In the genomic region with DNA sequence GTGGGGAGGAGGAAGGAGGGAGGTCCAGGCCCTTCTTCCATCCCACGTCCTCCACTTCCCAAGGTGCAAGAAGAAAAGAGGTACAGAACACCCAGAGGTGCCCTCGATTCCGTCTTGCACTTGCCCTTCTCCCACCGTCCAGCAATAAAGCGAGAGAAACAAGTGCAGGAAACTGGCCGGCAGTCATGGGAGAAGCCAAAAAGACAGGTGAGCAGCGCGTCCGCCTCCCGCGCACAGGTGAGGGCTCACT, we compare ENCODE assay signal across 1 cellular context.
TF ChIP-seq lines count a peak whose summit lies in the region.

No MANE protein-coding gene starts in this region.

TF ChIP-seq in K562, 482 proteins besides CTCF, POLR2A, EP300 and RAD21 (continued from another document and continues in another):
- TF ChIP-seq, protein P1, sequence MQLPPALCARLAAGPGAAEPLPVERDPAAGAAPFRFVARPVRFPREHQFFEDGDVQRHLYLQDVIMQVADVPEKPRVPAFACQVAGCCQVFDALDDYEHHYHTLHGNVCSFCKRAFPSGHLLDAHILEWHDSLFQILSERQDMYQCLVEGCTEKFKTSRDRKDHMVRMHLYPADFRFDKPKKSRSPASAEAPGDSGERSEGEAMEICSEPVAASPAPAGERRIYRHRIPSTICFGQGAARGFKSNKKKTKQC (CRISPR knock-in tag; IDR thresholded peaks at IDR 0.05), result 0 out of 2 replicates have a peak, but pooled peaks have one; percentile 64
- TF ChIP-seq TARDBP (IDR thresholded peaks at IDR 0.05), result no peak
- TF ChIP-seq SETDB1 (IDR thresholded peaks at IDR 0.05; ENCODE audit: low read length), result no peak
- TF ChIP-seq, protein P2, sequence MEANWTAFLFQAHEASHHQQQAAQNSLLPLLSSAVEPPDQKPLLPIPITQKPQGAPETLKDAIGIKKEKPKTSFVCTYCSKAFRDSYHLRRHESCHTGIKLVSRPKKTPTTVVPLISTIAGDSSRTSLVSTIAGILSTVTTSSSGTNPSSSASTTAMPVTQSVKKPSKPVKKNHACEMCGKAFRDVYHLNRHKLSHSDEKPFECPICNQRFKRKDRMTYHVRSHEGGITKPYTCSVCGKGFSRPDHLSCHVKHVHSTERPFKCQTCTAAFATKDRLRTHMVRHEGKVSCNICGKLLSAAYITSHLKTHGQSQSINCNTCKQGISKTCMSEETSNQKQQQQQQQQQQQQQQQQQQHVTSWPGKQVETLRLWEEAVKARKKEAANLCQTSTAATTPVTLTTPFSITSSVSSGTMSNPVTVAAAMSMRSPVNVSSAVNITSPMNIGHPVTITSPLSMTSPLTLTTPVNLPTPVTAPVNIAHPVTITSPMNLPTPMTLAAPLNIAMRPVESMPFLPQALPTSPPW (CRISPR knock-in tag; IDR thresholded peaks at IDR 0.05), result no peak
- no peak for TF ChIP-seq MAZ (CRISPR knock-in tag; conservative IDR thresholded peaks at IDR 0.05 in 1 of 2, IDR thresholded peaks at IDR 0.05 in 1 of 2)
- 0 out of 4 replicates have a peak, but pooled peaks of 1 of the 2 experiments have one; percentile 33 for TF ChIP-seq SIN3A (IDR thresholded peaks at IDR 0.05; ENCODE audit: borderline replicate concordance in 2 of 2, control insufficient read depth in 1 of 2, low read depth in 2 of 2, low read length in 2 of 2)
- TF ChIP-seq THRAP3 (IDR thresholded peaks at IDR 0.05; ENCODE audit: borderline replicate concordance), result no peak
- no peak for TF ChIP-seq TFAM (CRISPR knock-in tag; conservative IDR thresholded peaks at IDR 0.05)
- TF ChIP-seq ZC3H11A (IDR thresholded peaks at IDR 0.05; ENCODE audit: low read depth, low read length), result no peak
- TF ChIP-seq FOSL1 (tag; conservative IDR thresholded peaks at IDR 0.05), result no peak
- TF ChIP-seq SMARCA4 (IDR thresholded peaks at IDR 0.05), result no peak
- TF ChIP-seq GTF2E2 (tag; IDR thresholded peaks at IDR 0.05), result peak; percentile 48; the same call in 1 of the 2 replicates
- TF ChIP-seq PCBP1 (IDR thresholded peaks at IDR 0.05; ENCODE audit: low read depth, low read length, poor library complexity, severe bottlenecking), result no peak
- TF ChIP-seq RFX1 (IDR thresholded peaks at IDR 0.05), result no peak
- peak; percentile 41; the same call in 1 of the 2 replicates for TF ChIP-seq ZNF263 (CRISPR knock-in tag; IDR thresholded peaks at IDR 0.05; ENCODE audit: borderline replicate concordance)
- TF ChIP-seq TBL1XR1 (IDR thresholded peaks at IDR 0.05; ENCODE audit: low read length in 2 of 2), result no peak
- TF ChIP-seq HIVEP1 (CRISPR knock-in tag; IDR thresholded peaks at IDR 0.05), result no peak
- TF ChIP-seq, protein P3, sequence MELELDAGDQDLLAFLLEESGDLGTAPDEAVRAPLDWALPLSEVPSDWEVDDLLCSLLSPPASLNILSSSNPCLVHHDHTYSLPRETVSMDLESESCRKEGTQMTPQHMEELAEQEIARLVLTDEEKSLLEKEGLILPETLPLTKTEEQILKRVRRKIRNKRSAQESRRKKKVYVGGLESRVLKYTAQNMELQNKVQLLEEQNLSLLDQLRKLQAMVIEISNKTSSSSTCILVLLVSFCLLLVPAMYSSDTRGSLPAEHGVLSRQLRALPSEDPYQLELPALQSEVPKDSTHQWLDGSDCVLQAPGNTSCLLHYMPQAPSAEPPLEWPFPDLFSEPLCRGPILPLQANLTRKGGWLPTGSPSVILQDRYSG (tag; conservative IDR thresholded peaks at IDR 0.05; ENCODE audit: low read depth), result no peak
- TF ChIP-seq NFRKB (IDR thresholded peaks at IDR 0.05; ENCODE audit: low read depth), result peak; percentile 59; the same call in 1 of the 2 replicates
- TF ChIP-seq SRF (CRISPR knock-in tag; IDR thresholded peaks at IDR 0.05), result no peak
- TF ChIP-seq SREBF1 (IDR thresholded peaks at IDR 0.05; ENCODE audit: borderline replicate concordance, low read depth, low read length), result no peak
- TF ChIP-seq ZC3H4 (CRISPR knock-in tag; IDR thresholded peaks at IDR 0.05; ENCODE audit: borderline replicate concordance), result no peak; the same call in 1 of the 2 replicates
- no peak for TF ChIP-seq CBFA2T2 (conservative IDR thresholded peaks at IDR 0.05)
- TF ChIP-seq RBM22 (IDR thresholded peaks at IDR 0.05; ENCODE audit: low read depth, low read length, poor library complexity, severe bottlenecking), result no peak
- no peak for TF ChIP-seq CSDE1 (IDR thresholded peaks at IDR 0.05)
- no peak for TF ChIP-seq NUFIP1 (IDR thresholded peaks at IDR 0.05; ENCODE audit: partially characterized antibody)
- TF ChIP-seq PHB (CRISPR knock-in tag; IDR thresholded peaks at IDR 0.05), result no peak
- TF ChIP-seq SMAD2 (IDR thresholded peaks at IDR 0.05; ENCODE audit: low read depth, low read length), result no peak
- no peak for TF ChIP-seq NR2C2 (CRISPR knock-in tag; IDR thresholded peaks at IDR 0.05)
- 0 out of 2 replicates have a peak, but pooled peaks have one; percentile 19 for TF ChIP-seq NR2C2 (tag; IDR thresholded peaks at IDR 0.05)
- TF ChIP-seq, protein P4, sequence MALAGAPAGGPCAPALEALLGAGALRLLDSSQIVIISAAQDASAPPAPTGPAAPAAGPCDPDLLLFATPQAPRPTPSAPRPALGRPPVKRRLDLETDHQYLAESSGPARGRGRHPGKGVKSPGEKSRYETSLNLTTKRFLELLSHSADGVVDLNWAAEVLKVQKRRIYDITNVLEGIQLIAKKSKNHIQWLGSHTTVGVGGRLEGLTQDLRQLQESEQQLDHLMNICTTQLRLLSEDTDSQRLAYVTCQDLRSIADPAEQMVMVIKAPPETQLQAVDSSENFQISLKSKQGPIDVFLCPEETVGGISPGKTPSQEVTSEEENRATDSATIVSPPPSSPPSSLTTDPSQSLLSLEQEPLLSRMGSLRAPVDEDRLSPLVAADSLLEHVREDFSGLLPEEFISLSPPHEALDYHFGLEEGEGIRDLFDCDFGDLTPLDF (CRISPR knock-in tag; IDR thresholded peaks at IDR 0.05), result no peak
- no peak for TF ChIP-seq ZNF507 (tag; conservative IDR thresholded peaks at IDR 0.05)
- TF ChIP-seq SLC30A9 (CRISPR knock-in tag; IDR thresholded peaks at IDR 0.05), result no peak
- TF ChIP-seq, protein P5, sequence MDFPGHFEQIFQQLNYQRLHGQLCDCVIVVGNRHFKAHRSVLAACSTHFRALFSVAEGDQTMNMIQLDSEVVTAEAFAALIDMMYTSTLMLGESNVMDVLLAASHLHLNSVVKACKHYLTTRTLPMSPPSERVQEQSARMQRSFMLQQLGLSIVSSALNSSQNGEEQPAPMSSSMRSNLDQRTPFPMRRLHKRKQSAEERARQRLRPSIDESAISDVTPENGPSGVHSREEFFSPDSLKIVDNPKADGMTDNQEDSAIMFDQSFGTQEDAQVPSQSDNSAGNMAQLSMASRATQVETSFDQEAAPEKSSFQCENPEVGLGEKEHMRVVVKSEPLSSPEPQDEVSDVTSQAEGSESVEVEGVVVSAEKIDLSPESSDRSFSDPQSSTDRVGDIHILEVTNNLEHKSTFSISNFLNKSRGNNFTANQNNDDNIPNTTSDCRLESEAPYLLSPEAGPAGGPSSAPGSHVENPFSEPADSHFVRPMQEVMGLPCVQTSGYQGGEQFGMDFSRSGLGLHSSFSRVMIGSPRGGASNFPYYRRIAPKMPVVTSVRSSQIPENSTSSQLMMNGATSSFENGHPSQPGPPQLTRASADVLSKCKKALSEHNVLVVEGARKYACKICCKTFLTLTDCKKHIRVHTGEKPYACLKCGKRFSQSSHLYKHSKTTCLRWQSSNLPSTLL (IDR thresholded peaks at IDR 0.05), result no peak
- TF ChIP-seq SMARCB1 (IDR thresholded peaks at IDR 0.05; ENCODE audit: insufficient read length, low read depth), result no peak
- no peak for TF ChIP-seq ELF4 (CRISPR knock-in tag; IDR thresholded peaks at IDR 0.05)
- TF ChIP-seq SRSF3 (IDR thresholded peaks at IDR 0.05; ENCODE audit: insufficient read depth, low read length), result no peak
- no peak for TF ChIP-seq MEF2A (IDR thresholded peaks at IDR 0.05; ENCODE audit: control insufficient read depth, low read depth, low read length)
- TF ChIP-seq ELF2 (CRISPR knock-in tag; IDR thresholded peaks at IDR 0.05), result no peak
- no peak for TF ChIP-seq TCFL5 (CRISPR knock-in tag; conservative IDR thresholded peaks at IDR 0.05)
- no peak for TF ChIP-seq HDGF (IDR thresholded peaks at IDR 0.05)
- TF ChIP-seq TAF1 (IDR thresholded peaks at IDR 0.05; ENCODE audit: control insufficient read depth, extremely low read depth, insufficient read depth, low read length, severe bottlenecking), result no peak
- TF ChIP-seq, protein P6, sequence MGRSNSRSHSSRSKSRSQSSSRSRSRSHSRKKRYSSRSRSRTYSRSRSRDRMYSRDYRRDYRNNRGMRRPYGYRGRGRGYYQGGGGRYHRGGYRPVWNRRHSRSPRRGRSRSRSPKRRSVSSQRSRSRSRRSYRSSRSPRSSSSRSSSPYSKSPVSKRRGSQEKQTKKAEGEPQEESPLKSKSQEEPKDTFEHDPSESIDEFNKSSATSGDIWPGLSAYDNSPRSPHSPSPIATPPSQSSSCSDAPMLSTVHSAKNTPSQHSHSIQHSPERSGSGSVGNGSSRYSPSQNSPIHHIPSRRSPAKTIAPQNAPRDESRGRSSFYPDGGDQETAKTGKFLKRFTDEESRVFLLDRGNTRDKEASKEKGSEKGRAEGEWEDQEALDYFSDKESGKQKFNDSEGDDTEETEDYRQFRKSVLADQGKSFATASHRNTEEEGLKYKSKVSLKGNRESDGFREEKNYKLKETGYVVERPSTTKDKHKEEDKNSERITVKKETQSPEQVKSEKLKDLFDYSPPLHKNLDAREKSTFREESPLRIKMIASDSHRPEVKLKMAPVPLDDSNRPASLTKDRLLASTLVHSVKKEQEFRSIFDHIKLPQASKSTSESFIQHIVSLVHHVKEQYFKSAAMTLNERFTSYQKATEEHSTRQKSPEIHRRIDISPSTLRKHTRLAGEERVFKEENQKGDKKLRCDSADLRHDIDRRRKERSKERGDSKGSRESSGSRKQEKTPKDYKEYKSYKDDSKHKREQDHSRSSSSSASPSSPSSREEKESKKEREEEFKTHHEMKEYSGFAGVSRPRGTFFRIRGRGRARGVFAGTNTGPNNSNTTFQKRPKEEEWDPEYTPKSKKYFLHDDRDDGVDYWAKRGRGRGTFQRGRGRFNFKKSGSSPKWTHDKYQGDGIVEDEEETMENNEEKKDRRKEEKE (IDR thresholded peaks at IDR 0.05; ENCODE audit: borderline replicate concordance in 1 of 2, control insufficient read depth in 1 of 2, low read depth in 2 of 2, low read length in 1 of 2), result no peak
- no peak for TF ChIP-seq KDM4B (IDR thresholded peaks at IDR 0.05; ENCODE audit: borderline replicate concordance in 2 of 2, low read depth in 1 of 2)
- peak; percentile 71 for TF ChIP-seq CHD1 (IDR thresholded peaks at IDR 0.05; ENCODE audit: low read length)
- no peak for TF ChIP-seq JUNB (CRISPR knock-in tag; conservative IDR thresholded peaks at IDR 0.05)
- no peak for TF ChIP-seq NR4A1 (CRISPR knock-in tag; IDR thresholded peaks at IDR 0.05)
- no peak for TF ChIP-seq NR4A1 (tag; IDR thresholded peaks at IDR 0.05)
- TF ChIP-seq, protein P7, sequence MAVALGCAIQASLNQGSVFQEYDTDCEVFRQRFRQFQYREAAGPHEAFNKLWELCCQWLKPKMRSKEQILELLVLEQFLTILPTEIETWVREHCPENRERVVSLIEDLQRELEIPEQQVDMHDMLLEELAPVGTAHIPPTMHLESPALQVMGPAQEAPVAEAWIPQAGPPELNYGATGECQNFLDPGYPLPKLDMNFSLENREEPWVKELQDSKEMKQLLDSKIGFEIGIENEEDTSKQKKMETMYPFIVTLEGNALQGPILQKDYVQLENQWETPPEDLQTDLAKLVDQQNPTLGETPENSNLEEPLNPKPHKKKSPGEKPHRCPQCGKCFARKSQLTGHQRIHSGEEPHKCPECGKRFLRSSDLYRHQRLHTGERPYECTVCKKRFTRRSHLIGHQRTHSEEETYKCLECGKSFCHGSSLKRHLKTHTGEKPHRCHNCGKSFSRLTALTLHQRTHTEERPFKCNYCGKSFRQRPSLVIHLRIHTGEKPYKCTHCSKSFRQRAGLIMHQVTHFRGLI (CRISPR knock-in tag; IDR thresholded peaks at IDR 0.05), result no peak
- no peak for TF ChIP-seq ZNF785 (CRISPR knock-in tag; IDR thresholded peaks at IDR 0.05)
- TF ChIP-seq, protein P8, sequence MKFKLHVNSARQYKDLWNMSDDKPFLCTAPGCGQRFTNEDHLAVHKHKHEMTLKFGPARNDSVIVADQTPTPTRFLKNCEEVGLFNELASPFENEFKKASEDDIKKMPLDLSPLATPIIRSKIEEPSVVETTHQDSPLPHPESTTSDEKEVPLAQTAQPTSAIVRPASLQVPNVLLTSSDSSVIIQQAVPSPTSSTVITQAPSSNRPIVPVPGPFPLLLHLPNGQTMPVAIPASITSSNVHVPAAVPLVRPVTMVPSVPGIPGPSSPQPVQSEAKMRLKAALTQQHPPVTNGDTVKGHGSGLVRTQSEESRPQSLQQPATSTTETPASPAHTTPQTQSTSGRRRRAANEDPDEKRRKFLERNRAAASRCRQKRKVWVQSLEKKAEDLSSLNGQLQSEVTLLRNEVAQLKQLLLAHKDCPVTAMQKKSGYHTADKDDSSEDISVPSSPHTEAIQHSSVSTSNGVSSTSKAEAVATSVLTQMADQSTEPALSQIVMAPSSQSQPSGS (CRISPR knock-in tag; IDR thresholded peaks at IDR 0.05), result no peak
- no peak for TF ChIP-seq RBM15 (IDR thresholded peaks at IDR 0.05; ENCODE audit: insufficient read depth, low read length)
- no peak for TF ChIP-seq ZNF23 (CRISPR knock-in tag; IDR thresholded peaks at IDR 0.05)
- no peak for TF ChIP-seq SMARCA5 (IDR thresholded peaks at IDR 0.05)
- TF ChIP-seq, protein P9, sequence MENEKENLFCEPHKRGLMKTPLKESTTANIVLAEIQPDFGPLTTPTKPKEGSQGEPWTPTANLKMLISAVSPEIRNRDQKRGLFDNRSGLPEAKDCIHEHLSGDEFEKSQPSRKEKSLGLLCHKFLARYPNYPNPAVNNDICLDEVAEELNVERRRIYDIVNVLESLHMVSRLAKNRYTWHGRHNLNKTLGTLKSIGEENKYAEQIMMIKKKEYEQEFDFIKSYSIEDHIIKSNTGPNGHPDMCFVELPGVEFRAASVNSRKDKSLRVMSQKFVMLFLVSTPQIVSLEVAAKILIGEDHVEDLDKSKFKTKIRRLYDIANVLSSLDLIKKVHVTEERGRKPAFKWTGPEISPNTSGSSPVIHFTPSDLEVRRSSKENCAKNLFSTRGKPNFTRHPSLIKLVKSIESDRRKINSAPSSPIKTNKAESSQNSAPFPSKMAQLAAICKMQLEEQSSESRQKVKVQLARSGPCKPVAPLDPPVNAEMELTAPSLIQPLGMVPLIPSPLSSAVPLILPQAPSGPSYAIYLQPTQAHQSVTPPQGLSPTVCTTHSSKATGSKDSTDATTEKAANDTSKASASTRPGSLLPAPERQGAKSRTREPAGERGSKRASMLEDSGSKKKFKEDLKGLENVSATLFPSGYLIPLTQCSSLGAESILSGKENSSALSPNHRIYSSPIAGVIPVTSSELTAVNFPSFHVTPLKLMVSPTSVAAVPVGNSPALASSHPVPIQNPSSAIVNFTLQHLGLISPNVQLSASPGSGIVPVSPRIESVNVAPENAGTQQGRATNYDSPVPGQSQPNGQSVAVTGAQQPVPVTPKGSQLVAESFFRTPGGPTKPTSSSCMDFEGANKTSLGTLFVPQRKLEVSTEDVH (IDR thresholded peaks at IDR 0.05; ENCODE audit: low read depth, partially characterized antibody), result peak; percentile 50
